In the genomic region with DNA sequence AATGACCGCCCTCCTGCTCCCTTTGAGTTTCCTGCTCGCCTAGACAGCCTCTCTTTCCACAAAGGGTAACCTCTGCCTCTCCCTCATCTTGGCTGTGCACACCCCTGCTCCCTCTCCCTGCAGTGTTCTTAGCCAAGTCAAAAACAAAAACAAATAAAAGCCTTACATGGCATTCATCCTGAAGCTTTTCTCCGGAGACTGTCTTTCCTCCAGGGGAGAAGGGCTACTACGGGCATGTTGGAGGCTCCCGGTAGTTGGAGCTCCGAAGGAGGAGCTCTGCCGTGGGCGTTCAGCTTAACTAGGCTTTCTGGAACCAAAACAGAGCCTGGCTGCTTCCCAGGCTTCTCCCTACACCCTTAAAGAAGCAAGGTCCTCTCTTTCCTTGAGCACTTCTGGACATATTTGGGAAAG, we compare ENCODE assay signal across 18 cellular contexts.
DNase-seq lines count a peak whose midpoint lies in the region; ATAC-seq, FAIRE-seq and TF ChIP-seq lines count a peak whose summit lies in the region.
"Had no signal": no experiment of that assay in that cellular context is flagged by ENCODE, and none has a peak within 500 bp of the region (broad histone marks: within the 10 kb centered on the region; RNA-seq: fewer than 3 reads in every experiment).

No MANE protein-coding gene starts in this region.

- WGBS in heart right ventricle, 2 donors = 52 to 66% methylated on average over 8 of the region's 8 CpGs
- WGBS in small intestine, 3 donors = 65 to 77% (median 67%) methylated on average over 8 of the region's 8 CpGs

- no peak overlapping the region for H3K27ac Mint-ChIP-seq in MCF 10A (ENCODE audit: low read depth, unreplicated experiment)
- H3K27ac Mint-ChIP-seq: H9; mesothelial cell of epicardium; stimulated activated naive CD8-positive, alpha-beta T cell treated with anti-CD3 and anti-CD28 coated beads, Interleukin-15, amount 100 ng/mL, for 72 hours had no signal

- ATAC-seq in heart right ventricle (peak in 5 of 8 donors; percentile 25 to 52 (median 28)), GM18867 (IDR thresholded peaks at IDR 0.05; ENCODE audit: unreplicated experiment) (no peak)
- ATAC-seq: stimulated activated naive CD8-positive, alpha-beta T cell treated with anti-CD3 and anti-CD28 coated beads, Interleukin-15, amount 100 ng/mL, for 72 hours had no signal

- H3K4me1 Mint-ChIP-seq in MCF 10A (ENCODE audit: insufficient read depth, unreplicated experiment) = no peaks in the 10 kb centered on the region
- H3K4me1 Mint-ChIP-seq: mesothelial cell of epicardium; stimulated activated naive CD8-positive, alpha-beta T cell treated with anti-CD3 and anti-CD28 coated beads, Interleukin-15, amount 100 ng/mL, for 72 hours had no signal

- no peaks in the 10 kb centered on the region for H3K4me1 ChIP-seq in breast epithelium
- H3K4me1 ChIP-seq in heart right ventricle = peaks cover 0 to 34% (median 3%) of the 10 kb centered on the region in 9 donors
- H3K4me1 ChIP-seq in vagina = peaks cover 31% of the 10 kb centered on the region
- H3K4me1 ChIP-seq in small intestine (ENCODE audit: control insufficient read depth in 2 of 2, insufficient read depth in 1 of 2, low read depth in 1 of 2, low read length in 1 of 2) = no peaks in the 10 kb centered on the region

- H3K4me3 ChIP-seq in breast epithelium = peak overlapping the region in 2 of 3 donors; percentile 34 to 59
- H3K4me3 ChIP-seq in heart right ventricle = peak overlapping the region in 1 of 10 donors; percentile 14
- peak overlapping the region; percentile 12 to 15 for H3K4me3 ChIP-seq in vagina
- no peak overlapping the region for H3K4me3 ChIP-seq in small intestine (ENCODE audit: low read depth in 1 of 2, low read length in 2 of 2)

- H3K27me3 ChIP-seq in breast epithelium (no peaks in the 10 kb centered on the region), heart right ventricle (no peaks in the 10 kb centered on the region), vagina (no peaks in the 10 kb centered on the region), small intestine (ENCODE audit: control insufficient read depth in 2 of 2, insufficient read depth in 2 of 2, low read length in 2 of 2) (no peaks in the 10 kb centered on the region)

- no peaks in the 10 kb centered on the region for H3K9me3 ChIP-seq in breast epithelium
- no peaks in the 10 kb centered on the region for H3K9me3 ChIP-seq in heart right ventricle
- H3K9me3 ChIP-seq in vagina = no peaks in the 10 kb centered on the region
- no peaks in the 10 kb centered on the region for H3K9me3 ChIP-seq in small intestine (ENCODE audit: control insufficient read depth, low read depth)

- H3K27ac ChIP-seq in breast epithelium = peak overlapping the region; percentile 77 to 79
- peak overlapping the region in 1 of 10 donors; percentile 5 for H3K27ac ChIP-seq in heart right ventricle
- H3K27ac ChIP-seq in vagina = peak overlapping the region; percentile 63
- H3K27ac ChIP-seq in small intestine (ENCODE audit: low read depth in 1 of 2, low read length in 1 of 2) = no peak overlapping the region
- H3K27ac ChIP-seq: 22Rv1, epithelial cell of prostate, VCaP had no signal

- no peak overlapping the region for H3K4me3 Mint-ChIP-seq in MCF 10A (ENCODE audit: unreplicated experiment)
- H3K4me3 Mint-ChIP-seq: H9; mesothelial cell of epicardium; stimulated activated naive CD8-positive, alpha-beta T cell treated with anti-CD3 and anti-CD28 coated beads, Interleukin-15, amount 100 ng/mL, for 72 hours had no signal

- H3K27me3 Mint-ChIP-seq in MCF 10A (ENCODE audit: insufficient read depth, unreplicated experiment) = no peaks in the 10 kb centered on the region

- TF ChIP-seq CTCF in breast epithelium (IDR thresholded peaks at IDR 0.05) (no peak), MCF 10A (IDR thresholded peaks at IDR 0.05; ENCODE audit: unreplicated experiment) (no peak), heart right ventricle (IDR thresholded peaks at IDR 0.05) (no peak), vagina (IDR thresholded peaks at IDR 0.05) (no peak)

- intact Hi-C loops in breast epithelium (cut with DNase I; ENCODE audit: low total_unique reads) = no loop called here
- intact Hi-C loops in MCF 10A (cut with micrococcal nuclease) = no loop called here
- intact Hi-C loops in heart right ventricle (cut with DNase I) = no loop called here
- intact Hi-C loops in posterior cingulate gyrus (cut with DNase I) = no loop called here
- intact Hi-C loops in vagina (cut with DNase I) = no loop called here

- peak in 1 of 2 donors; percentile 57 for DNase-seq in breast epithelium (ENCODE audit: low spot score in 2 of 2)
- no peak for DNase-seq in MCF 10A (ENCODE audit: unreplicated experiment)
- DNase-seq in heart right ventricle = no peak
- DNase-seq in posterior cingulate gyrus = peak in 8 of 10 donors; percentile 26 to 89 (median 48)
- DNase-seq in vagina (ENCODE audit: extremely low spot score in 2 of 2) = peak in 1 of 2 donors; percentile 52
- no peak for DNase-seq in small intestine
- DNase-seq in NCI-H2196 (lab: John Stamatoyannopoulos, UW; ENCODE audit: unreplicated experiment) = no peak
- DNase-seq: activated naive CD4-positive, alpha-beta T cell; central memory CD4-positive, alpha-beta T cell; H9; retina; stimulated activated naive CD8-positive, alpha-beta T cell treated with anti-CD3 and anti-CD28 coated beads, Interleukin-15, amount 100 ng/mL, for 72 hours had no signal

- H3K36me3 ChIP-seq in breast epithelium (no peaks in the 10 kb centered on the region), heart right ventricle (no peaks in the 10 kb centered on the region), vagina (no peaks in the 10 kb centered on the region), small intestine (ENCODE audit: control insufficient read depth in 2 of 2, insufficient read depth in 2 of 2, low read length in 2 of 2) (no peaks in the 10 kb centered on the region)

- CTCF ChIA-PET in MCF 10A (lab: Yijun Ruan, JAX) = interaction anchor here (1.1 to 1.7 kb wide), 4 partner anchors 8 to 84 kb away, joined by 3 to 8 read pairs (median 3); no protein-coding TSS in a partner anchor

- FAIRE-seq in small intestine (lab: Jason Lieb, UNC) = no peak
- FAIRE-seq: G401.6 had no signal

- POLR2A ChIA-PET in MCF 10A (lab: Yijun Ruan, JAX) = interaction anchor here (0.6 kb wide), 1 partner anchor 11 kb away, joined by 3 read pairs; no protein-coding TSS in a partner anchor

- TF ChIP-seq POLR2A in breast epithelium (IDR thresholded peaks at IDR 0.05) (no peak), vagina (IDR thresholded peaks at IDR 0.05) (no peak)

- no peaks in the 10 kb centered on the region for H3K9me3 Mint-ChIP-seq in MCF 10A (ENCODE audit: unreplicated experiment)
- H3K9me3 Mint-ChIP-seq: H9; mesothelial cell of epicardium; stimulated activated naive CD8-positive, alpha-beta T cell treated with anti-CD3 and anti-CD28 coated beads, Interleukin-15, amount 100 ng/mL, for 72 hours had no signal

- BruUV-seq in MCF 10A (replicated peaks; lab: Mats Ljungman, UMichigan) = no TSS peak

- H3K36me3 Mint-ChIP-seq in MCF 10A (ENCODE audit: insufficient read depth, unreplicated experiment) = peaks cover 4% of the 10 kb centered on the region
- H3K36me3 Mint-ChIP-seq: mesothelial cell of epicardium had no signal

Comparison
In these comparisons a context has a peak if more than half of its experiments do, and no peak if none do; other contexts are left out.
1. DNase-seq: peak in posterior cingulate gyrus (8 of 10); none in MCF 10A (single experiment), heart right ventricle (0 of 2), small intestine (single experiment) and NCI-H2196 (single experiment).
2. H3K27ac ChIP-seq: peak in breast epithelium (2 of 2) and vagina (single experiment); none in small intestine (0 of 2).
3. H3K4me3 ChIP-seq: peak in breast epithelium (2 of 3) and vagina (2 of 2); none in small intestine (0 of 2).